13 cellular contexts compared by ENCODE assay signal in genomic region chr1:160340866-160341265, GRCh38. TPM values are rescaled to one million over a fixed set of nuclear protein-coding genes. Genes with fewer than 3 reads are reported as not detected.
DNase-seq lines count a peak whose midpoint lies in the region; ATAC-seq and TF ChIP-seq lines count a peak whose summit lies in the region.
"Had no signal": no experiment of that assay in that cellular context is flagged by ENCODE, and none has a peak within 500 bp of the region (broad histone marks: within the 10 kb centered on the region; RNA-seq: fewer than 3 reads in every experiment).

No MANE protein-coding gene starts in this region.

- peak overlapping the region; percentile 99 for H3K9ac ChIP-seq in skeletal muscle satellite cell (ENCODE audit: low read depth, low read length)
- H3K9ac ChIP-seq: KMS-11 had no signal

- H3K27me3 ChIP-seq in skeletal muscle satellite cell (ENCODE audit: control insufficient read depth, insufficient read depth, low read length) = no peaks in the 10 kb centered on the region
- H3K27me3 ChIP-seq: right atrium auricular region, SJSA1 had no signal

- peaks cover 52% of the 10 kb centered on the region for H3K36me3 ChIP-seq in skeletal muscle satellite cell (ENCODE audit: insufficient read depth, low read length)

- no peaks in the 10 kb centered on the region for H3K9me3 ChIP-seq in skeletal muscle satellite cell (replicated peaks; ENCODE audit: low read length)
- H3K9me3 ChIP-seq: right atrium auricular region, SJSA1 had no signal

- H3K36me3 Mint-ChIP-seq in activated CD4-positive, alpha-beta T cell treated with anti-CD3 and anti-CD28 coated beads, Interleukin-2, amount 10 ng/mL, durations not matched to agents 24 days and 14 days (ENCODE audit: low read depth) = peaks cover 44% of the 10 kb centered on the region
- H3K36me3 Mint-ChIP-seq in activated CD4-positive, alpha-beta T cell treated with anti-CD3 and anti-CD28 coated beads, Interleukin-2, amount 10 ng/mL, durations not matched to agents 7 days and 5 days (ENCODE audit: low read depth) = peaks cover 54% of the 10 kb centered on the region
- peaks cover 35% of the 10 kb centered on the region for H3K36me3 Mint-ChIP-seq in activated CD8-positive, alpha-beta T cell treated with anti-CD3 and anti-CD28 coated beads for 36 hours (ENCODE audit: low read depth)
- peaks cover 5% of the 10 kb centered on the region for H3K36me3 Mint-ChIP-seq in glutamatergic neuron (ENCODE audit: unreplicated experiment)

- peaks cover 29% of the 10 kb centered on the region for H3K4me1 ChIP-seq in skeletal muscle satellite cell (ENCODE audit: control insufficient read depth, insufficient read depth, low read length)

- CTCF ChIA-PET in activated CD4-positive, alpha-beta T cell treated with anti-CD3 and anti-CD28 coated beads, Interleukin-2, amount 10 ng/mL, durations not matched to agents 7 days and 5 days (lab: Charles Lee) = no interaction called here
- CTCF ChIA-PET in activated CD8-positive, alpha-beta T cell treated with anti-CD3 and anti-CD28 coated beads for 36 hours (lab: Charles Lee) = interaction anchor here (0.7 kb wide), 1 partner anchor 11 kb away, joined by 3 read pairs; no protein-coding TSS in a partner anchor

- no peak for DNase-seq in activated CD4-positive, alpha-beta T cell treated with anti-CD3 and anti-CD28 coated beads, Interleukin-2, amount 10 ng/mL, durations not matched to agents 24 days and 14 days
- DNase-seq in activated CD4-positive, alpha-beta T cell treated with anti-CD3 and anti-CD28 coated beads, Interleukin-2, amount 10 ng/mL, durations not matched to agents 7 days and 5 days = no peak
- DNase-seq in activated CD8-positive, alpha-beta T cell treated with anti-CD3 and anti-CD28 coated beads for 36 hours = no peak
- DNase-seq in glutamatergic neuron (no peak), cerebellar nuclear complex (lab: John Stamatoyannopoulos, UW) (no peak), SHP77 treated with DMSO at 0.1 percent for 48 hours (lab: John Stamatoyannopoulos, UW) (no peak)
- DNase-seq: activated CD8-positive, alpha-beta memory T cell treated with anti-CD3 and anti-CD28 coated beads, Interleukin-2, amount 50 U/mL, for 4 hours; NCI-H2227 treated with DMSO at 0.1 percent for 48 hours had no signal

- peak overlapping the region; percentile 90 for H3K4me3 ChIP-seq in skeletal muscle satellite cell (ENCODE audit: low read length)
- H3K4me3 ChIP-seq: right atrium auricular region, SJSA1 had no signal

- POLR2A ChIA-PET in activated CD4-positive, alpha-beta T cell treated with anti-CD3 and anti-CD28 coated beads, Interleukin-2, amount 10 ng/mL, durations not matched to agents 7 days and 5 days (lab: Charles Lee) = no interaction called here
- POLR2A ChIA-PET in activated CD8-positive, alpha-beta T cell treated with anti-CD3 and anti-CD28 coated beads for 36 hours (lab: Charles Lee) = no interaction called here

- peaks cover 37% of the 10 kb centered on the region for H3K4me1 Mint-ChIP-seq in activated CD4-positive, alpha-beta T cell treated with anti-CD3 and anti-CD28 coated beads, Interleukin-2, amount 10 ng/mL, durations not matched to agents 24 days and 14 days
- H3K4me1 Mint-ChIP-seq in activated CD4-positive, alpha-beta T cell treated with anti-CD3 and anti-CD28 coated beads, Interleukin-2, amount 10 ng/mL, durations not matched to agents 7 days and 5 days = peaks cover 47% of the 10 kb centered on the region
- H3K4me1 Mint-ChIP-seq in activated CD8-positive, alpha-beta T cell treated with anti-CD3 and anti-CD28 coated beads for 36 hours (ENCODE audit: low read depth) = peaks cover 44% of the 10 kb centered on the region
- peaks cover 19% of the 10 kb centered on the region for H3K4me1 Mint-ChIP-seq in glutamatergic neuron (ENCODE audit: low read depth, unreplicated experiment)

- TF ChIP-seq CTCF in activated CD8-positive, alpha-beta T cell treated with anti-CD3 and anti-CD28 coated beads for 36 hours (IDR thresholded peaks at IDR 0.05) = no peak
- TF ChIP-seq CTCF in glutamatergic neuron (IDR thresholded peaks at IDR 0.05; ENCODE audit: partially characterized antibody, unreplicated experiment) = no peak

- H3K4me2 ChIP-seq in skeletal muscle satellite cell (ENCODE audit: low read length) = peak overlapping the region; percentile 80

- no peaks in the 10 kb centered on the region for H3K9me3 Mint-ChIP-seq in activated CD4-positive, alpha-beta T cell treated with anti-CD3 and anti-CD28 coated beads, Interleukin-2, amount 10 ng/mL, durations not matched to agents 24 days and 14 days
- H3K9me3 Mint-ChIP-seq in activated CD4-positive, alpha-beta T cell treated with anti-CD3 and anti-CD28 coated beads, Interleukin-2, amount 10 ng/mL, durations not matched to agents 7 days and 5 days = no peaks in the 10 kb centered on the region
- no peaks in the 10 kb centered on the region for H3K9me3 Mint-ChIP-seq in activated CD8-positive, alpha-beta T cell treated with anti-CD3 and anti-CD28 coated beads for 36 hours
- H3K9me3 Mint-ChIP-seq in glutamatergic neuron (ENCODE audit: unreplicated experiment) = peaks cover 4% of the 10 kb centered on the region

- peak overlapping the region; percentile 96 for H3K4me3 Mint-ChIP-seq in activated CD4-positive, alpha-beta T cell treated with anti-CD3 and anti-CD28 coated beads, Interleukin-2, amount 10 ng/mL, durations not matched to agents 24 days and 14 days
- no peak overlapping the region for H3K4me3 Mint-ChIP-seq in activated CD4-positive, alpha-beta T cell treated with anti-CD3 and anti-CD28 coated beads, Interleukin-2, amount 10 ng/mL, durations not matched to agents 7 days and 5 days
- peak overlapping the region; percentile 92 for H3K4me3 Mint-ChIP-seq in activated CD8-positive, alpha-beta T cell treated with anti-CD3 and anti-CD28 coated beads for 36 hours
- peak overlapping the region; percentile 100 for H3K4me3 Mint-ChIP-seq in glutamatergic neuron (ENCODE audit: unreplicated experiment)

- no peak overlapping the region for H3K27ac Mint-ChIP-seq in activated CD4-positive, alpha-beta T cell treated with anti-CD3 and anti-CD28 coated beads, Interleukin-2, amount 10 ng/mL, durations not matched to agents 24 days and 14 days
- no peak overlapping the region for H3K27ac Mint-ChIP-seq in activated CD4-positive, alpha-beta T cell treated with anti-CD3 and anti-CD28 coated beads, Interleukin-2, amount 10 ng/mL, durations not matched to agents 7 days and 5 days
- peak overlapping the region; percentile 27 for H3K27ac Mint-ChIP-seq in activated CD8-positive, alpha-beta T cell treated with anti-CD3 and anti-CD28 coated beads for 36 hours
- peak overlapping the region; percentile 19 for H3K27ac Mint-ChIP-seq in glutamatergic neuron (ENCODE audit: unreplicated experiment)

- no peak for ATAC-seq in activated CD8-positive, alpha-beta T cell treated with anti-CD3 and anti-CD28 coated beads for 36 hours
- ATAC-seq in GM18907 (IDR thresholded peaks at IDR 0.05; ENCODE audit: unreplicated experiment) = no peak

- no peaks in the 10 kb centered on the region for H3K27me3 Mint-ChIP-seq in activated CD4-positive, alpha-beta T cell treated with anti-CD3 and anti-CD28 coated beads, Interleukin-2, amount 10 ng/mL, durations not matched to agents 24 days and 14 days
- no peaks in the 10 kb centered on the region for H3K27me3 Mint-ChIP-seq in activated CD4-positive, alpha-beta T cell treated with anti-CD3 and anti-CD28 coated beads, Interleukin-2, amount 10 ng/mL, durations not matched to agents 7 days and 5 days
- no peaks in the 10 kb centered on the region for H3K27me3 Mint-ChIP-seq in activated CD8-positive, alpha-beta T cell treated with anti-CD3 and anti-CD28 coated beads for 36 hours
- H3K27me3 Mint-ChIP-seq in glutamatergic neuron (ENCODE audit: unreplicated experiment) = peaks cover 8% of the 10 kb centered on the region

- intact Hi-C loops in activated CD4-positive, alpha-beta T cell treated with anti-CD3 and anti-CD28 coated beads, Interleukin-2, amount 10 ng/mL, durations not matched to agents 24 days and 14 days (cut with micrococcal nuclease) = loop anchor here (5.0 kb wide), 2 partner anchors 271 to 341 kb away; no protein-coding TSS in a partner anchor
- intact Hi-C loops in activated CD8-positive, alpha-beta T cell treated with anti-CD3 and anti-CD28 coated beads for 36 hours (cut with micrococcal nuclease) = no loop called here

RNA-seq across cellular contexts. Expression of gene COPA, which starts 2.2 kb away (rescaled TPM):
- 116 and 125 TPM in 2 replicates for total RNA-seq in activated CD4-positive, alpha-beta T cell treated with anti-CD3 and anti-CD28 coated beads, Interleukin-2, amount 10 ng/mL, durations not matched to agents 24 days and 14 days
- total RNA-seq in activated CD4-positive, alpha-beta T cell treated with anti-CD3 and anti-CD28 coated beads, Interleukin-2, amount 10 ng/mL, durations not matched to agents 7 days and 5 days = 100 to 1,000 TPM; 122 TPM
- 100 to 1,000 TPM; 117 to 118 TPM for total RNA-seq in activated CD8-positive, alpha-beta T cell treated with anti-CD3 and anti-CD28 coated beads for 36 hours
- 263 TPM for total RNA-seq in glutamatergic neuron (ENCODE audit: unreplicated experiment)
- 220 and 230 TPM in 2 replicates for total RNA-seq in skeletal muscle satellite cell (2012; rRNA removed)

RNA-seq across cellular contexts. Expression of gene NCSTN, which starts 2.3 kb away (rescaled TPM):
- 73.6 and 81.1 TPM in 2 replicates for total RNA-seq in activated CD4-positive, alpha-beta T cell treated with anti-CD3 and anti-CD28 coated beads, Interleukin-2, amount 10 ng/mL, durations not matched to agents 24 days and 14 days
- 10 to 100 TPM; 72.3 to 75.5 TPM for total RNA-seq in activated CD4-positive, alpha-beta T cell treated with anti-CD3 and anti-CD28 coated beads, Interleukin-2, amount 10 ng/mL, durations not matched to agents 7 days and 5 days
- total RNA-seq in activated CD8-positive, alpha-beta T cell treated with anti-CD3 and anti-CD28 coated beads for 36 hours = 10 to 100 TPM; 36.6 to 38.0 TPM
- total RNA-seq in glutamatergic neuron (ENCODE audit: unreplicated experiment) = 121 TPM
- total RNA-seq in skeletal muscle satellite cell (2012; rRNA removed) = 88.0 and 93.0 TPM in 2 replicates

RNA-seq across cellular contexts. Expression of gene NHLH1, which starts 26.0 kb away (rescaled TPM):
- 0.40 and 0.54 TPM in 2 replicates for total RNA-seq in activated CD4-positive, alpha-beta T cell treated with anti-CD3 and anti-CD28 coated beads, Interleukin-2, amount 10 ng/mL, durations not matched to agents 24 days and 14 days
- under 1 TPM; 0.10 to 0.25 TPM for total RNA-seq in activated CD4-positive, alpha-beta T cell treated with anti-CD3 and anti-CD28 coated beads, Interleukin-2, amount 10 ng/mL, durations not matched to agents 7 days and 5 days
- under 1 TPM; 0.22 to 0.45 TPM for total RNA-seq in activated CD8-positive, alpha-beta T cell treated with anti-CD3 and anti-CD28 coated beads for 36 hours
- total RNA-seq in glutamatergic neuron (ENCODE audit: unreplicated experiment) = 1,198 TPM
- total RNA-seq in skeletal muscle satellite cell (2012; rRNA removed) = under 0.01 TPM in 1 of 2 replicates, not detected in the other
- total RNA-seq: right atrium auricular region had no signal

RNA-seq across cellular contexts. Expression of gene PEX19, which starts 55.9 kb away (rescaled TPM):
- total RNA-seq in activated CD4-positive, alpha-beta T cell treated with anti-CD3 and anti-CD28 coated beads, Interleukin-2, amount 10 ng/mL, durations not matched to agents 24 days and 14 days = 51.8 and 60.2 TPM in 2 replicates
- 10 to 100 TPM; 48.8 to 49.8 TPM for total RNA-seq in activated CD4-positive, alpha-beta T cell treated with anti-CD3 and anti-CD28 coated beads, Interleukin-2, amount 10 ng/mL, durations not matched to agents 7 days and 5 days
- total RNA-seq in activated CD8-positive, alpha-beta T cell treated with anti-CD3 and anti-CD28 coated beads for 36 hours = 10 to 100 TPM; 52.9 to 56.9 TPM
- 48.8 TPM for total RNA-seq in glutamatergic neuron (ENCODE audit: unreplicated experiment)
- 46.5 and 56.5 TPM in 2 replicates for total RNA-seq in skeletal muscle satellite cell (2012; rRNA removed)

RNA-seq across cellular contexts. Expression of gene VANGL2, which starts 59.5 kb away (rescaled TPM):
- total RNA-seq in activated CD4-positive, alpha-beta T cell treated with anti-CD3 and anti-CD28 coated beads, Interleukin-2, amount 10 ng/mL, durations not matched to agents 24 days and 14 days = 0.02 and 0.05 TPM in 2 replicates
- under 1 TPM in 1 of 2 experiments, not detected in 1; 0.04 TPM for total RNA-seq in activated CD4-positive, alpha-beta T cell treated with anti-CD3 and anti-CD28 coated beads, Interleukin-2, amount 10 ng/mL, durations not matched to agents 7 days and 5 days
- total RNA-seq in activated CD8-positive, alpha-beta T cell treated with anti-CD3 and anti-CD28 coated beads for 36 hours = under 1 TPM; 0.16 to 0.40 TPM
- total RNA-seq in glutamatergic neuron (ENCODE audit: unreplicated experiment) = 79.4 TPM
- total RNA-seq in skeletal muscle satellite cell (2012; rRNA removed) = 0.22 TPM in 1 of 2 replicates, not detected in the other

Comparison
In these comparisons a context has a peak if more than half of its experiments do, and no peak if none do; other contexts are left out.
1. H3K27ac Mint-ChIP-seq: peak in activated CD8-positive, alpha-beta T cell treated with anti-CD3 and anti-CD28 coated beads for 36 hours (single experiment) and glutamatergic neuron (single experiment); none in activated CD4-positive, alpha-beta T cell treated with anti-CD3 and anti-CD28 coated beads, Interleukin-2, amount 10 ng/mL, durations not matched to agents 24 days and 14 days (single experiment) and activated CD4-positive, alpha-beta T cell treated with anti-CD3 and anti-CD28 coated beads, Interleukin-2, amount 10 ng/mL, durations not matched to agents 7 days and 5 days (single experiment).
2. RNA of gene NHLH1, which starts 26.0 kb away (total RNA-seq): 1,198 TPM in glutamatergic neuron (single experiment); 0.22 to 0.45 TPM in activated CD8-positive, alpha-beta T cell treated with anti-CD3 and anti-CD28 coated beads for 36 hours, 0.40 to 0.54 TPM in activated CD4-positive, alpha-beta T cell treated with anti-CD3 and anti-CD28 coated beads, Interleukin-2, amount 10 ng/mL, durations not matched to agents 24 days and 14 days and 0.10 to 0.25 TPM in activated CD4-positive, alpha-beta T cell treated with anti-CD3 and anti-CD28 coated beads, Interleukin-2, amount 10 ng/mL, durations not matched to agents 7 days and 5 days; every median in the first group is over 100 times any median in the second.